Comparison of ENCODE assay signal across 8 cellular contexts in the genomic region with DNA sequence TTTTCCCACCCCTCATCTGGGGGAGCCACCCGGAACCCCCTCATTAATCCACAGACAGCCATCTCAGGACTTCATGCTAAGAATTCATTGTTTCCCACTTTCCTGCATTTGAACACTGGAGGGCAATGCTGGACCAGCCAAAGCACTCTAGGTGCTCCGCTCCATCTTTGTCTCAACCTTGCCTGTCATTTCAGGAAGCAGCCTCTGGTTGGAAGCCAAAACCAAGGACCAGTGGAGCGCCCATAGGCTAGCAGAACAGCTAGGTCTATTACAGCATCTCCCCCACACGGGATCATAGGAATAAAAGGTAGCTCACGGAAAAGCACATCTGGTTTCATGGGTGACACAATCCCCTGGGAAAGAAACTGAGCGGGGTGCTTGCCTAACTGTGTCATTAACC.
A peak's percentile ranks its signal among the peaks of the same experiment; 100 is the strongest.
DNase-seq lines count a peak whose midpoint lies in the region; ATAC-seq, FAIRE-seq and TF ChIP-seq lines count a peak whose summit lies in the region.

No MANE protein-coding gene starts in this region.

- H3K36me3 Mint-ChIP-seq in nephron (ENCODE audit: low read depth), result no peaks in the 10 kb centered on the region

- peaks cover 24% of the 10 kb centered on the region for H3K27me3 Mint-ChIP-seq in nephron (ENCODE audit: low read depth)

- peak overlapping the region; percentile 73 to 90 (median 84) for H3K27ac Mint-ChIP-seq in nephron

- H3K4me3 ChIP-seq in fibroblast of pulmonary artery (replicated peaks; ENCODE audit: low read depth, low read length), result no peak overlapping the region

- FAIRE-seq in HTR-8/SVneo (lab: Jason Lieb, UNC), result no peak

- no peaks in the 10 kb centered on the region for H3K9me3 Mint-ChIP-seq in nephron

- DNase-seq in NCI-H1694 treated with DMSO at 0.1 percent for 48 hours (lab: John Stamatoyannopoulos, UW) (peak; percentile 5), NCI-H1694 (lab: John Stamatoyannopoulos, UW) (no peak), HTR-8/SVneo (ENCODE audit: insufficient read length, low spot score) (peak; percentile 45), SK-MEL-5 (ENCODE audit: low read depth, low spot score) (peak; percentile 85), fibroblast of pulmonary artery (ENCODE audit: low read depth) (peak; percentile 86), T-helper 2 cell (no peak)

- H3K4me1 Mint-ChIP-seq in nephron, result peaks cover 21% of the 10 kb centered on the region

- no peak for ATAC-seq in GM18873 (IDR thresholded peaks at IDR 0.05; ENCODE audit: low FRiP score, unreplicated experiment)

- in situ Hi-C loops in SK-MEL-5 (cut with HindIII; ENCODE audit: low pct_unique_long_range_greater_than_20kb, low sequenced_read_pairs), result no loop called here

- TF ChIP-seq CTCF in fibroblast of pulmonary artery (IDR thresholded peaks at IDR 0.05; ENCODE audit: low read length, missing control alignments), result peak; percentile 82
- TF ChIP-seq CTCF in nephron (IDR thresholded peaks at IDR 0.05; ENCODE audit: unreplicated experiment in 3 of 3), result peak; percentile 74 to 92 (median 87)

- peak overlapping the region in 1 of 3 experiments; percentile 9 for H3K4me3 Mint-ChIP-seq in nephron

Comparison
In these comparisons a context has a peak if more than half of its experiments do, and no peak if none do; other contexts are left out.
1. DNase-seq: peak in NCI-H1694 treated with DMSO at 0.1 percent for 48 hours (single experiment), HTR-8/SVneo (single experiment), SK-MEL-5 (single experiment) and fibroblast of pulmonary artery (single experiment); none in NCI-H1694 (single experiment) and T-helper 2 cell (0 of 5).